17 cellular contexts compared by ENCODE assay signal in genomic region chr3:128188326-128188725, GRCh38.
"Had no signal": no experiment of that assay in that cellular context is flagged by ENCODE, and none has a peak within 500 bp of the region (broad histone marks: within the 10 kb centered on the region; RNA-seq: fewer than 3 reads in every experiment).

No MANE protein-coding gene starts in this region.

- H3K27ac ChIP-seq: epithelial cell of prostate, ovary, sigmoid colon, spleen, stomach, testis had no signal

- DNase-seq: activated B cell treated with CpG ODN at 0.5 μM for 24 hours; activated CD4-positive, alpha-beta T cell treated with anti-CD3 and anti-CD28 coated beads for 48 hours; activated CD8-positive, alpha-beta memory T cell treated with anti-CD3 and anti-CD28 coated beads, Interleukin-2, amount 50 U/mL, for 4 hours; activated effector memory CD4-positive, alpha-beta T cell treated with anti-CD3 and anti-CD28 coated beads, Interleukin-2, amount 50 U/mL, for 16 hours; activated T-cell treated with anti-CD3 and anti-CD28 coated beads, Interleukin-2, amount 50 U/mL, for 48 hours; amniotic stem cell; head of caudate nucleus; immature natural killer cell; midbrain; ovary; sigmoid colon; spleen; stomach; T-helper 2 cell; testis had no signal

- H3K4me3 ChIP-seq: lung, ovary, sigmoid colon, spleen, stomach, testis had no signal
